8 cellular contexts compared by ENCODE assay signal in genomic region chr3:165185707-165186327, GRCh38. TPM values are rescaled to one million over a fixed set of nuclear protein-coding genes. Genes with fewer than 3 reads are reported as not detected.
A peak's percentile ranks its signal among the peaks of the same experiment; 100 is the strongest.
DNase-seq lines count a peak whose midpoint lies in the region; ATAC-seq and TF ChIP-seq lines count a peak whose summit lies in the region.

No MANE protein-coding gene starts in this region.

- TF ChIP-seq CTCF in esophagus muscularis mucosa (IDR thresholded peaks at IDR 0.05) (peak; percentile 73 to 85 (median 80)), neural cell (IDR thresholded peaks at IDR 0.05; ENCODE audit: poor library complexity, severe bottlenecking) (peak; percentile 94)

- peaks cover 0 to 12% (median 4%) of the 10 kb centered on the region in 4 donors for H3K4me1 ChIP-seq in esophagus muscularis mucosa

- no peaks in the 10 kb centered on the region for H3K9me2 ChIP-seq in neural cell (ENCODE audit: insufficient read depth, low read length)

- ATAC-seq in GM18873 (IDR thresholded peaks at IDR 0.05; ENCODE audit: low FRiP score, unreplicated experiment), result peak; percentile 93
- ATAC-seq in HG03039 (IDR thresholded peaks at IDR 0.05; ENCODE audit: unreplicated experiment), result peak; percentile 98

- H3K9me3 ChIP-seq in esophagus muscularis mucosa, result no peaks in the 10 kb centered on the region
- no peaks in the 10 kb centered on the region for H3K9me3 ChIP-seq in neural cell (ENCODE audit: low read length)

- H2AFZ ChIP-seq in neural cell (ENCODE audit: low read depth, low read length), result no peak overlapping the region

- WGBS in esophagus muscularis mucosa, result 25% methylated on average over 8 of the region's 8 CpGs

- H3K9ac ChIP-seq in neural cell (ENCODE audit: low read length), result no peak overlapping the region

- TF ChIP-seq RAD21 in neural cell (conservative IDR thresholded peaks at IDR 0.05), result peak; percentile 98

- H3K36me3 ChIP-seq in esophagus muscularis mucosa (peaks cover 0 to 10% (median 0%) of the 10 kb centered on the region in 4 donors), neural cell (ENCODE audit: insufficient read depth, low read length) (no peaks in the 10 kb centered on the region)

- no peaks in the 10 kb centered on the region for H3K79me2 ChIP-seq in neural cell (replicated peaks; ENCODE audit: insufficient read depth, low read length)

- H3K27ac ChIP-seq in esophagus muscularis mucosa (replicated peaks in 1 of 4), result no peak overlapping the region
- H3K27ac ChIP-seq in neural cell (ENCODE audit: low read length), result no peak overlapping the region

- H3F3A ChIP-seq in neural cell (ENCODE audit: insufficient read depth, low read length, poor library complexity, severe bottlenecking), result no peaks in the 10 kb centered on the region

- H3K27me3 ChIP-seq in esophagus muscularis mucosa (no peaks in the 10 kb centered on the region), neural cell (ENCODE audit: insufficient read depth, low read depth, low read length) (no peaks in the 10 kb centered on the region)

- peak; percentile 76 for DNase-seq in D341Med (ENCODE audit: low spot score)
- peak; percentile 84 for DNase-seq in NCI-H146 (lab: John Stamatoyannopoulos, UW)
- peak; percentile 51 for DNase-seq in SKM-1 treated with dmso at 0.1 percent for 144 hours (lab: John Stamatoyannopoulos, UW; ENCODE audit: unreplicated experiment)
- no peak for DNase-seq in esophagus muscularis mucosa (ENCODE audit: extremely low spot score)
- no peak for DNase-seq in activated gamma-delta T cell (lab: John Stamatoyannopoulos, UW)

- H3K4me3 ChIP-seq in esophagus muscularis mucosa (no peak overlapping the region), neural cell (ENCODE audit: low read length) (no peak overlapping the region)

- TF ChIP-seq POLR2A in esophagus muscularis mucosa (IDR thresholded peaks at IDR 0.05; ENCODE audit: low read depth), result no peak

- no peak overlapping the region for H3K4me2 ChIP-seq in neural cell (ENCODE audit: low read length)

- no peak for TF ChIP-seq EP300 in esophagus muscularis mucosa (IDR thresholded peaks at IDR 0.05)
- TF ChIP-seq EP300 in neural cell (conservative IDR thresholded peaks at IDR 0.05; ENCODE audit: poor library complexity, severe bottlenecking), result no peak

- no peaks in the 10 kb centered on the region for H4K20me1 ChIP-seq in neural cell (ENCODE audit: insufficient read depth)

- intact Hi-C loops in esophagus muscularis mucosa (cut with DNase I), result no loop called here

TF ChIP-seq in neural cell, 6 proteins besides CTCF, POLR2A, EP300 and RAD21:
- TF ChIP-seq MXI1 (conservative IDR thresholded peaks at IDR 0.05; ENCODE audit: poor library complexity, severe bottlenecking) (no peak), SMC3 (conservative IDR thresholded peaks at IDR 0.05; ENCODE audit: poor library complexity) (peak; percentile 96)
TF ChIP-seq in neural cell: peak in this region for 1.

RNA-seq across cellular contexts. Expression of gene SLITRK3, which starts 10.4 kb away (rescaled TPM):
- 10 to 100 TPM; 14.5 to 29.3 (median 16.9) TPM for total RNA-seq in esophagus muscularis mucosa
- 1.2 and 1.8 TPM in 2 replicates for polyA plus RNA-seq in neural cell
- 5.9 and 6.3 TPM in 2 replicates for polyA minus RNA-seq in neural cell

Comparison
In these comparisons a context has a peak if more than half of its experiments do, and no peak if none do; other contexts are left out.
1. DNase-seq: peak in D341Med (single experiment), NCI-H146 (single experiment) and SKM-1 treated with dmso at 0.1 percent for 144 hours (single experiment); none in esophagus muscularis mucosa (single experiment) and activated gamma-delta T cell (single experiment).